In genomic region chr3:46923559-46924350, GRCh38 we compare ENCODE assay signal across 8 cellular contexts. TPM values are rescaled to one million over a fixed set of nuclear protein-coding genes. Genes with fewer than 3 reads are reported as not detected.
A peak's percentile ranks its signal among the peaks of the same experiment; 100 is the strongest.
DNase-seq lines count a peak whose midpoint lies in the region; ATAC-seq, FAIRE-seq and TF ChIP-seq lines count a peak whose summit lies in the region.

No MANE protein-coding gene starts in this region.

- H3K27ac ChIP-seq in SU-DHL-6 (ENCODE audit: low read depth, low read length), result no peak overlapping the region
- H3K27ac ChIP-seq in left lung, result no peak overlapping the region
- no peak overlapping the region for H3K27ac ChIP-seq in thoracic aorta

- H2AFZ ChIP-seq in SU-DHL-6 (ENCODE audit: low read depth, low read length, severe bottlenecking), result no peak overlapping the region

- H3K36me3 ChIP-seq in SU-DHL-6 (ENCODE audit: low read length) (peaks cover 29% of the 10 kb centered on the region), left lung (peaks cover 0 to 76% of the 10 kb centered on the region in 2 donors), thoracic aorta (peaks cover 46% of the 10 kb centered on the region)

- H3K27me3 ChIP-seq in SU-DHL-6 (ENCODE audit: low read length) (no peaks in the 10 kb centered on the region), left lung (no peaks in the 10 kb centered on the region), thoracic aorta (replicated peaks; ENCODE audit: insufficient read depth) (no peaks in the 10 kb centered on the region)

- peaks cover 15 to 46% of the 10 kb centered on the region in 2 donors for H3K4me1 ChIP-seq in left lung
- peaks cover 13 to 40% of the 10 kb centered on the region in 2 donors for H3K4me1 ChIP-seq in thoracic aorta (ENCODE audit: control insufficient read depth in 1 of 2, low read depth in 2 of 2)

- H3F3A ChIP-seq in SU-DHL-6 (ENCODE audit: insufficient read depth), result peaks cover 24% of the 10 kb centered on the region

- ATAC-seq in left lung (peak; percentile 43), thoracic aorta (ENCODE audit: insufficient number of reproducible peaks, low FRiP score, low read depth) (no peak), GM19324 (IDR thresholded peaks at IDR 0.05; ENCODE audit: low FRiP score, unreplicated experiment) (no peak)

- H3K9me3 ChIP-seq in SU-DHL-6 (ENCODE audit: insufficient read depth, low read length) (0 out of 2 replicates have a peak, but pooled peaks cover 3% of the 10 kb centered on the region), left lung (no peaks in the 10 kb centered on the region), thoracic aorta (no peaks in the 10 kb centered on the region)

- H3K4me3 ChIP-seq in SU-DHL-6 (ENCODE audit: insufficient read depth, low read length, poor library complexity, severe bottlenecking), result no peak overlapping the region
- H3K4me3 ChIP-seq in left lung, result no peak overlapping the region
- H3K4me3 ChIP-seq in thoracic aorta, result no peak overlapping the region

- no peak overlapping the region for H3K4me2 ChIP-seq in SU-DHL-6 (ENCODE audit: low read depth, low read length, poor library complexity, severe bottlenecking)

- peaks cover 21% of the 10 kb centered on the region; the same call in 1 of the 2 replicates for H3K79me2 ChIP-seq in SU-DHL-6 (ENCODE audit: insufficient read depth, low read length)

- no peaks in the 10 kb centered on the region for H4K20me1 ChIP-seq in SU-DHL-6 (ENCODE audit: low read depth, low read length)

- FAIRE-seq in HTR-8/SVneo (lab: Jason Lieb, UNC), result no peak

- intact Hi-C loops in left lung (cut with DNase I), result no loop called here

- H3K9me2 ChIP-seq in SU-DHL-6 (replicated peaks; ENCODE audit: insufficient read depth, low read length), result no peaks in the 10 kb centered on the region

- peak; percentile 68 for TF ChIP-seq CTCF in SU-DHL-6 (IDR thresholded peaks at IDR 0.05; ENCODE audit: insufficient read depth, low read length, poor library complexity, severe bottlenecking)
- TF ChIP-seq CTCF in left lung (IDR thresholded peaks at IDR 0.05), result peak; percentile 52 to 78
- TF ChIP-seq CTCF in thoracic aorta (IDR thresholded peaks at IDR 0.05), result peak; percentile 75

- DNase-seq in NOMO-1 treated with DMSO at 0.1 percent for 48 hours (lab: John Stamatoyannopoulos, UW; ENCODE audit: unreplicated experiment) (peak; percentile 10), NOMO-1 treated with dmso at 0.1 percent for 144 hours (lab: John Stamatoyannopoulos, UW; ENCODE audit: unreplicated experiment) (no peak), cerebellum (ENCODE audit: low spot score) (peak; percentile 41), left lung (peak; percentile 36 to 84), thoracic aorta (ENCODE audit: low spot score) (no peak), HTR-8/SVneo (ENCODE audit: insufficient read length, low spot score) (no peak)

- no peak overlapping the region for H3K9ac ChIP-seq in SU-DHL-6 (ENCODE audit: low read length)

RNA-seq across cellular contexts. Expression of gene PTH1R, which starts 46.2 kb away (rescaled TPM):
- total RNA-seq in cerebellum, result 4.4 TPM
- total RNA-seq in left lung, result 10 to 100 TPM; 12.0 to 22.8 TPM
- total RNA-seq in thoracic aorta, result 1 to 10 TPM; 5.6 to 8.9 TPM

RNA-seq across cellular contexts. Expression of gene CCDC12, which starts 52.8 kb away (rescaled TPM):
- total RNA-seq in cerebellum (23.0 TPM), left lung (10 to 100 TPM; 34.7 to 43.7 TPM), thoracic aorta (10 to 100 TPM; 29.8 to 58.8 TPM)

RNA-seq across cellular contexts. Expression of gene NBEAL2, which starts 55.7 kb away (rescaled TPM):
- 8.2 TPM for total RNA-seq in cerebellum
- total RNA-seq in left lung, result 100 to 1,000 TPM in 1 of 2 donors, 10 to 100 TPM in 1; 99.6 to 148 TPM
- 10 to 100 TPM; 39.7 to 48.7 TPM for total RNA-seq in thoracic aorta

Comparison
In these comparisons a context has a peak if more than half of its experiments do, and no peak if none do; other contexts are left out.
1. DNase-seq: peak in NOMO-1 treated with DMSO at 0.1 percent for 48 hours (single experiment), cerebellum (single experiment) and left lung (2 of 2); none in NOMO-1 treated with dmso at 0.1 percent for 144 hours (single experiment), thoracic aorta (single experiment) and HTR-8/SVneo (single experiment).
2. Peak in every context shown above with its lines, with median percentiles within 50 percentile points of each other: CTCF ChIP-seq.